Comparison of ENCODE assay signal across 36 cellular contexts in genomic region chr15:58405865-58406264, GRCh38. TPM values are rescaled to one million over a fixed set of nuclear protein-coding genes. Genes with fewer than 3 reads are reported as not detected.
"Had no signal": no experiment of that assay in that cellular context is flagged by ENCODE, and none has a peak within 500 bp of the region (broad histone marks: within the 10 kb centered on the region; RNA-seq: fewer than 3 reads in every experiment).

No MANE protein-coding gene starts in this region.

- H3K9me3 ChIP-seq: MG63 had no signal

- H3K27me3 ChIP-seq: MG63 had no signal

- DNase-seq: Karpas-422, Kasumi-1, MG63, MM.1S, MV-4-11, NCI-H1048, NCI-H1092, NCI-H1092 treated with DMSO at 0.1 percent for 48 hours, NCI-H1105, NCI-H1105 treated with DMSO at 0.1 percent for 48 hours, NCI-H1417, NCI-H1417 treated with DMSO at 0.1 percent for 48 hours, NCI-H1436, NCI-H1436 treated with DMSO at 0.1 percent for 48 hours, NCI-H146, NCI-H1694, NCI-H1694 treated with DMSO at 0.1 percent for 48 hours, NCI-H187, NCI-H187 treated with DMSO at 0.1 percent for 48 hours, NCI-H1930, NCI-H2029, NCI-H2029 treated with DMSO at 0.1 percent for 48 hours, NCI-H2081, NCI-H2081 treated with DMSO at 0.1 percent for 48 hours, NCI-H2107, NCI-H2171, NCI-H2171 treated with DMSO at 0.1 percent for 48 hours, NCI-H2227 treated with DMSO at 0.1 percent for 48 hours, NCI-H226, NCI-H345, NCI-H446, NCI-H446 treated with DMSO at 0.1 percent for 48 hours, NCI-H510A, NCI-H510A treated with DMSO at 0.1 percent for 48 hours had no signal

- H3K4me3 ChIP-seq: MG63 had no signal

- H3K36me3 ChIP-seq: MG63 had no signal

RNA-seq across cellular contexts. Expression of gene LIPC, which starts 25.9 kb away (rescaled TPM):
- total RNA-seq: MCF 10A, NCI-H460 had no signal
